In genomic region chr11:777288-778255, GRCh38 we compare ENCODE assay signal across 8 cellular contexts. TPM values are rescaled to one million over a fixed set of nuclear protein-coding genes. Genes with fewer than 3 reads are reported as not detected.
DNase-seq lines count a peak whose midpoint lies in the region; ATAC-seq, FAIRE-seq and TF ChIP-seq lines count a peak whose summit lies in the region.

A gene with protein sequence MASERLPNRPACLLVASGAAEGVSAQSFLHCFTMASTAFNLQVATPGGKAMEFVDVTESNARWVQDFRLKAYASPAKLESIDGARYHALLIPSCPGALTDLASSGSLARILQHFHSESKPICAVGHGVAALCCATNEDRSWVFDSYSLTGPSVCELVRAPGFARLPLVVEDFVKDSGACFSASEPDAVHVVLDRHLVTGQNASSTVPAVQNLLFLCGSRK (minus strand): TSS chr11:777487. CDS start chr11:777462, 25 bp downstream.

- peaks cover 4% of the 10 kb centered on the region for H3K36me3 Mint-ChIP-seq in astrocyte (ENCODE audit: low read depth, unreplicated experiment)

- H3K36me3 ChIP-seq in astrocyte (ENCODE audit: insufficient read depth, low read length) (no peaks in the 10 kb centered on the region), hepatocyte (replicated peaks; ENCODE audit: insufficient read depth, low read depth) (no peaks in the 10 kb centered on the region)

- DNase-seq in NCI-H1930 (lab: John Stamatoyannopoulos, UW) = peak; percentile 88 to 93
- DNase-seq in T-helper 9 cell = peak; percentile 94
- DNase-seq in astrocyte (ENCODE audit: low read depth) = peak; percentile 53
- peak; percentile 97 for DNase-seq in hepatocyte (ENCODE audit: low spot score)
- no peak for DNase-seq in retinal pigment epithelial cell (ENCODE audit: low read depth)

- TF ChIP-seq CTCF in astrocyte (IDR thresholded peaks at IDR 0.05; ENCODE audit: insufficient read depth, low read depth, low read length) (no peak), hepatocyte (IDR thresholded peaks at IDR 0.05; ENCODE audit: poor library complexity) (no peak), retinal pigment epithelial cell (conservative IDR thresholded peaks at IDR 0.05; ENCODE audit: low read depth, low read length) (no peak)

- H3K9me2 ChIP-seq in hepatocyte (replicated peaks; ENCODE audit: insufficient read depth) = no peaks in the 10 kb centered on the region

- no peaks in the 10 kb centered on the region for H3K9me3 ChIP-seq in astrocyte (ENCODE audit: insufficient read depth, low read depth, low read length)
- H3K9me3 ChIP-seq in hepatocyte (ENCODE audit: low read depth) = no peaks in the 10 kb centered on the region

- no peaks in the 10 kb centered on the region for H3K27me3 ChIP-seq in astrocyte (ENCODE audit: insufficient read depth, low read length)
- H3K27me3 ChIP-seq in hepatocyte = no peaks in the 10 kb centered on the region

- H3K9me3 Mint-ChIP-seq in astrocyte (ENCODE audit: unreplicated experiment) = no peaks in the 10 kb centered on the region

- H3K79me2 ChIP-seq in astrocyte (ENCODE audit: insufficient read depth, low read length) (peaks cover 77% of the 10 kb centered on the region), hepatocyte (peaks cover 64% of the 10 kb centered on the region)

- peaks cover 65% of the 10 kb centered on the region for H4K20me1 ChIP-seq in astrocyte (ENCODE audit: insufficient read depth, low read length)
- H4K20me1 ChIP-seq in hepatocyte (ENCODE audit: insufficient read depth, poor library complexity, severe bottlenecking) = peaks cover 40% of the 10 kb centered on the region

- 3% methylated on average over 82 of the region's 110 CpGs for WGBS in hepatocyte (ENCODE audit: low lambda C conversion rate, missing lambda C conversion rate)

- H2AFZ ChIP-seq in astrocyte (ENCODE audit: low read depth, low read length) (peak within 1 kb of the TSS; percentile 86), hepatocyte (peak within 1 kb of the TSS; percentile 99)

- peak within 1 kb of the TSS; percentile 83 for H3K4me3 ChIP-seq in astrocyte (ENCODE audit: insufficient read depth, low read depth, low read length)
- H3K4me3 ChIP-seq in hepatocyte = peak within 1 kb of the TSS; percentile 100
- H3K4me3 ChIP-seq in retinal pigment epithelial cell (ENCODE audit: low read length) = peak within 1 kb of the TSS; percentile 72

- H3K4me2 ChIP-seq in astrocyte (ENCODE audit: low read length) (peak within 1 kb of the TSS; percentile 100), hepatocyte (peak within 1 kb of the TSS; percentile 100)

- H3K4me3 Mint-ChIP-seq in astrocyte (ENCODE audit: unreplicated experiment) = peak within 1 kb of the TSS; percentile 93

- H3K27ac ChIP-seq in astrocyte (ENCODE audit: low read depth, low read length) = peak within 1 kb of the TSS; percentile 80
- H3K27ac ChIP-seq in hepatocyte = peak within 1 kb of the TSS; percentile 95

- H3K27ac Mint-ChIP-seq in astrocyte (ENCODE audit: unreplicated experiment) = peak within 1 kb of the TSS; percentile 80

- no peak for FAIRE-seq in astrocyte (lab: Jason Lieb, UNC)

- ATAC-seq in GM18502 (IDR thresholded peaks at IDR 0.05; ENCODE audit: poor library complexity, unreplicated experiment) (peak; percentile 79), HG02885 (IDR thresholded peaks at IDR 0.05; ENCODE audit: poor library complexity, unreplicated experiment) (peak; percentile 81), GM18870 (IDR thresholded peaks at IDR 0.05; ENCODE audit: unreplicated experiment) (no peak)

- H3K4me1 ChIP-seq in astrocyte (ENCODE audit: insufficient read depth, low read length) (peaks cover 27% of the 10 kb centered on the region), hepatocyte (ENCODE audit: insufficient read depth) (peaks cover 21% of the 10 kb centered on the region)

- peaks cover 8% of the 10 kb centered on the region for H3K4me1 Mint-ChIP-seq in astrocyte (ENCODE audit: low read depth, unreplicated experiment)

- peak within 1 kb of the TSS; percentile 91 for H3K9ac ChIP-seq in astrocyte (ENCODE audit: low read length)

- no peaks in the 10 kb centered on the region for H3K27me3 Mint-ChIP-seq in astrocyte (ENCODE audit: low read depth, unreplicated experiment)

RNA-seq across cellular contexts. Expression of the gene that starts here (rescaled TPM):
- total RNA-seq in astrocyte = 51.9 and 60.0 TPM in 2 replicates
- total RNA-seq in hepatocyte = 21.4 and 24.2 TPM in 2 replicates
- 21.6 and 29.0 TPM in 2 replicates for polyA plus RNA-seq in hepatocyte
